ENCODE assay signal across 1 cellular context in the genomic region with DNA sequence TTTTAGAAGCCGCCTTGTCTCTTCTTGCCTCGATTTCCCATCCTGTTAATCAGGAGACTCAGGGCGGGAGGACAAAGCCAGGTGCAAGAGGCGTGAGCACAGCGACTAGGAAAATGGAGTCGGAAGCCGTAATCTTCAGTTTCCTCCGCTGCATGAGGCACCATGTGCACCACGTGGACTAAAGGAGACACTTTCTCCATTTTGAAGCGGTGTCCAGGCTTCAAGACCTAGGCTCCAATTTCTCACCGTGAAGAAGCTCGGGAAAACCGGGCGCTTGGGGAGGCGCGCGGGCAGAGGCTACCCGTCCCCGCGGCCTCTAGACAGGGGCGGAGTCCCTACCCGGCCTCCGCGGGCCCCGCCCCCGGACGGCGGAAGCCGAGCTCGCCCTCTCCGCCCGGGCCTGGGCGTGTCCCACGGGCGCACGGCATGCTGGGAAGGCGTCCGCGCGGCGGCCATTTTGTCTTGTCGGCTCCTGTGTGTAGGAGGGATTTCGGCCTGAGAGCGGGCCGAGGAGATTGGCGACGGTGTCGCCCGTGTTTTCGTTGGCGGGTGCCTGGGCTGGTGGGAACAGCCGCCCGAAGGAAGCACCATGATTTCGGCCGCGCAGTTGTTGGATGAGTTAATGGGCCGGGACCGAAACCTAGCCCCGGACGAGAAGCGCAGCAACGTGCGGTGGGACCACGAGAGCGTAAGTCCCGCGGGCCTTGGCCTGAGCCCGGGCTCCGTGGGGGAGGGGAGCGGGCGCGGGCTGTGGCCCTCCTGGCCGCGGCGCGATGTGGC.
TF ChIP-seq lines count a peak whose summit lies in the region.

A gene with protein sequence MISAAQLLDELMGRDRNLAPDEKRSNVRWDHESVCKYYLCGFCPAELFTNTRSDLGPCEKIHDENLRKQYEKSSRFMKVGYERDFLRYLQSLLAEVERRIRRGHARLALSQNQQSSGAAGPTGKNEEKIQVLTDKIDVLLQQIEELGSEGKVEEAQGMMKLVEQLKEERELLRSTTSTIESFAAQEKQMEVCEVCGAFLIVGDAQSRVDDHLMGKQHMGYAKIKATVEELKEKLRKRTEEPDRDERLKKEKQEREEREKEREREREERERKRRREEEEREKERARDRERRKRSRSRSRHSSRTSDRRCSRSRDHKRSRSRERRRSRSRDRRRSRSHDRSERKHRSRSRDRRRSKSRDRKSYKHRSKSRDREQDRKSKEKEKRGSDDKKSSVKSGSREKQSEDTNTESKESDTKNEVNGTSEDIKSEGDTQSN (plus strand): TSS at position 460 of the 780 bp plus-strand sequence. CDS start 130 bp downstream, at position 590.

TF ChIP-seq in SK-N-SH, 30 proteins besides CTCF, POLR2A, EP300 and RAD21 (continued from another document):
- TF ChIP-seq, protein P1, sequence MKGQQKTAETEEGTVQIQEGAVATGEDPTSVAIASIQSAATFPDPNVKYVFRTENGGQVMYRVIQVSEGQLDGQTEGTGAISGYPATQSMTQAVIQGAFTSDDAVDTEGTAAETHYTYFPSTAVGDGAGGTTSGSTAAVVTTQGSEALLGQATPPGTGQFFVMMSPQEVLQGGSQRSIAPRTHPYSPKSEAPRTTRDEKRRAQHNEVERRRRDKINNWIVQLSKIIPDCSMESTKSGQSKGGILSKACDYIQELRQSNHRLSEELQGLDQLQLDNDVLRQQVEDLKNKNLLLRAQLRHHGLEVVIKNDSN (IDR thresholded peaks at IDR 0.05; ENCODE audit: borderline replicate concordance, low read depth) = peak; percentile 45; the same call in 1 of the 2 replicates
- no peak for TF ChIP-seq RCOR1 (IDR thresholded peaks at IDR 0.05; ENCODE audit: low read length)
- TF ChIP-seq GATA2 (CRISPR knock-in tag; IDR thresholded peaks at IDR 0.05) = 0 out of 2 replicates have a peak, but pooled peaks have one; percentile 17
- TF ChIP-seq, protein P2, sequence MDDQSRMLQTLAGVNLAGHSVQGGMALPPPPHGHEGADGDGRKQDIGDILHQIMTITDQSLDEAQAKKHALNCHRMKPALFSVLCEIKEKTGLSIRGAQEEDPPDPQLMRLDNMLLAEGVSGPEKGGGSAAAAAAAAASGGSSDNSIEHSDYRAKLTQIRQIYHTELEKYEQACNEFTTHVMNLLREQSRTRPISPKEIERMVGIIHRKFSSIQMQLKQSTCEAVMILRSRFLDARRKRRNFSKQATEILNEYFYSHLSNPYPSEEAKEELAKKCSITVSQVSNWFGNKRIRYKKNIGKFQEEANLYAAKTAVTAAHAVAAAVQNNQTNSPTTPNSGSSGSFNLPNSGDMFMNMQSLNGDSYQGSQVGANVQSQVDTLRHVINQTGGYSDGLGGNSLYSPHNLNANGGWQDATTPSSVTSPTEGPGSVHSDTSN (IDR thresholded peaks at IDR 0.05) = no peak; the same call in 1 of the 2 replicates
- TF ChIP-seq RXRA (IDR thresholded peaks at IDR 0.05; ENCODE audit: borderline replicate concordance, low read depth) = no peak
